In the genomic region with DNA sequence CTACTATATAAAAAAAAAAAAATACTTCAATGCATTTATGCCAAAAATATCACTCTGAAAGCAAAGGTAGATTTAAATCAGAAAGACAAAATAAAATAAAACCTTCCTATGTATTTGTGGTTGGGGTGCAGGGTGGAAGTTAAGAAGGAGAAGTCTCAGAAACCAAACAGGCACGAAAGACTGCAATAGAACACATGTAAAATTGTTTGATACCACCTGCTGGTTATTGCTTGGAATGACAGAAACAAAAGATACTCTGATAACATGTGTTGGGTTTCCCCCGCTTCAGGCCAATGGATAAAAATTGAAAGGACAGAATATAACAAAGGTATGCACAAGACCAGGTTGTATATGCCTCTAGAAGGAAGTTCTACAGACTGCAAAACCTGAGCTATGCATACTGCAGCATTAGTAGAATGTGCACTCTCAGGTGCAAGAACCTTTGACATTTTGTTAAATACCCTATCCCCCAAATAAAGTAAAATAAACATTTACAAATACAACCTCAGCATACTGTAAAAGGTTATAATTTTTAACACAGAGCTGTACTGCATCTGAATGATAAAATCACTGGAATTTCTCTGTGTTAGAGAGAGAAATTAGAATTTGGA, we compare ENCODE assay signal across 8 cellular contexts.
DNase-seq lines count a peak whose midpoint lies in the region; ATAC-seq, FAIRE-seq and TF ChIP-seq lines count a peak whose summit lies in the region.

No MANE protein-coding gene starts in this region.

- TF ChIP-seq POLR2A in lower leg skin (IDR thresholded peaks at IDR 0.05) (no peak), thyroid gland (IDR thresholded peaks at IDR 0.05) (no peak)

- H3K9ac ChIP-seq in OCI-LY3 (ENCODE audit: low read length), result no peak overlapping the region

- H3K27me3 ChIP-seq in OCI-LY3 (ENCODE audit: low read depth, low read length) (no peaks in the 10 kb centered on the region), thyroid gland (no peaks in the 10 kb centered on the region)

- ATAC-seq in GM18870 (IDR thresholded peaks at IDR 0.05; ENCODE audit: unreplicated experiment) (peak; percentile 97), HG03159 (IDR thresholded peaks at IDR 0.05; ENCODE audit: unreplicated experiment) (peak; percentile 95)

- WGBS in lower leg skin, 2 donors, result 29 to 43% methylated on average over 2 of the region's 2 CpGs
- 37 to 44% methylated on average over 2 of the region's 2 CpGs for WGBS in thyroid gland, 2 donors

- no peaks in the 10 kb centered on the region for H3K36me3 ChIP-seq in OCI-LY3 (replicated peaks; ENCODE audit: low read depth, low read length)
- H3K36me3 ChIP-seq in thyroid gland, result no peaks in the 10 kb centered on the region

- H3K4me1 ChIP-seq in OCI-LY3 (ENCODE audit: low read length), result no peaks in the 10 kb centered on the region
- H3K4me1 ChIP-seq in thyroid gland, result no peaks in the 10 kb centered on the region

- no peaks in the 10 kb centered on the region for H3K79me2 ChIP-seq in OCI-LY3 (ENCODE audit: low read length)

- no peak for FAIRE-seq in urothelium cell line (lab: Jason Lieb, UNC)

- TF ChIP-seq CTCF in AG10803 (conservative IDR thresholded peaks at IDR 0.05; ENCODE audit: low read length) (peak; percentile 44), OCI-LY3 (IDR thresholded peaks at IDR 0.05; ENCODE audit: low read depth, low read length) (peak; percentile 64), lower leg skin (IDR thresholded peaks at IDR 0.05) (no peak), thyroid gland (IDR thresholded peaks at IDR 0.05) (peak in 3 of 6 experiments; percentile 46 to 64 (median 48))

- H3K4me3 ChIP-seq in AG10803 (ENCODE audit: low read length) (no peak overlapping the region), OCI-LY3 (ENCODE audit: low read length) (no peak overlapping the region), lower leg skin (ENCODE audit: low read depth, poor library complexity, severe bottlenecking) (no peak overlapping the region), thyroid gland (replicated peaks in 1 of 3) (no peak overlapping the region)

- no peak overlapping the region for H2AFZ ChIP-seq in OCI-LY3 (ENCODE audit: low read depth, low read length)

- H4K20me1 ChIP-seq in OCI-LY3 (ENCODE audit: insufficient read depth, low read length), result no peaks in the 10 kb centered on the region

- intact Hi-C loops in lower leg skin (cut with DNase I; ENCODE audit: low total_unique reads) (no loop called here), thyroid gland (cut with DNase I) (no loop called here)

- no peak overlapping the region for H3K4me2 ChIP-seq in OCI-LY3 (ENCODE audit: low read length)

- no peaks in the 10 kb centered on the region for H3K9me3 ChIP-seq in OCI-LY3 (ENCODE audit: insufficient read depth, low read length)
- no peaks in the 10 kb centered on the region for H3K9me3 ChIP-seq in thyroid gland

- H3K27ac ChIP-seq in OCI-LY3 (ENCODE audit: low read length), result no peak overlapping the region
- H3K27ac ChIP-seq in thyroid gland, result no peak overlapping the region

- DNase-seq in AG10803 (ENCODE audit: low read depth) (peak; percentile 4), fibroblast of peridontal ligament (ENCODE audit: extremely low read depth) (peak; percentile 1), urothelium cell line (ENCODE audit: low spot score) (peak; percentile 32), lower leg skin (ENCODE audit: low spot score in 2 of 2) (no peak), thyroid gland (no peak)

Comparison
In these comparisons a context has a peak if more than half of its experiments do, and no peak if none do; other contexts are left out.
1. DNase-seq: peak in AG10803 (single experiment), fibroblast of peridontal ligament (single experiment) and urothelium cell line (single experiment); none in lower leg skin (0 of 2) and thyroid gland (0 of 2).
2. CTCF ChIP-seq: peak in AG10803 (single experiment) and OCI-LY3 (single experiment); none in lower leg skin (0 of 3).